In the genomic region with DNA sequence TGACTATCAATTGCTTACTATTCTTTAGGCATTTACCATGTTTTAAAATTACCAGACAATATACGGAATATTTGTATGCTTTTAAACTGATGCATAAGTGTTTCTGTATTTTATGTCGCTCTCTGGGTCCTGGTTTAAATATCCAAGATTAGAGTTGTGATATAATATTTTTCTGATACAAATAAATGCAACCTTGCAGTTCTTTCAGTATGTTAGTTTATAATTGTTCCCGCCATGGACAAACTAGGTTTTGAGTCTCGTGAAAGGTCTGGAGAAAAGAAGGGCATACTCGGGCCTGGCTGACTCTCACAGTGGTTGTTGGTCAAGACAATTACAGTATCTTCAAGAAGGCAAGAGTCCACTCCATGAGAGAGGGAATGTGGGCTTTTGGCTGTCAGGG, we compare ENCODE assay signal across 6 cellular contexts.
"Had no signal": no experiment of that assay in that cellular context is flagged by ENCODE, and none has a peak within 500 bp of the region (broad histone marks: within the 10 kb centered on the region; RNA-seq: fewer than 3 reads in every experiment).

No MANE protein-coding gene starts in this region.

- H3K27ac ChIP-seq: HL-60, KMS-11 had no signal

- H3K9ac ChIP-seq: KMS-11 had no signal

- H3K4me2 ChIP-seq: KMS-11 had no signal

- DNase-seq: Karpas-422, KBM-7, KG1 had no signal

- FAIRE-seq: HTR-8/SVneo had no signal
